22 cellular contexts compared by ENCODE assay signal in the genomic region with DNA sequence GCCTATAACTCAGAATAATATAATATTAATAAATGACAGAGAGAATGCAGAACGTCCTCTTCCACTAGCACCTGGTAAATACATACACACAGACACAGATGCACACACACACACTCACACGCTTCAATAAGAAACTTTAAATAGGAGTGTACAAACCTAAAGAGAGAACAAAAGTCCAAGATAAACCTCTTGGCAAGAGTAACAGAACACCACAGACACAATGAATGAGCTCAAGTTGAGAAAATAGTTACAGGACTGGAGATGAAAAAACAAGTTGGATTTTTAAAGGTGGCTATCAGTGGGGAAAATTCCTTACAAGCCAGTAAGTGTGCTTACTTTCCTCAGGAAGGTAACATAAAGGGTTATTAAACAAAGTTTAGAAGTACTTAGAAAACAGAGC.
"Had no signal": no experiment of that assay in that cellular context is flagged by ENCODE, and none has a peak within 500 bp of the region (broad histone marks: within the 10 kb centered on the region; RNA-seq: fewer than 3 reads in every experiment).

No MANE protein-coding gene starts in this region.

- H3K4me1 ChIP-seq: spleen had no signal

- H3K4me1 Mint-ChIP-seq: stimulated activated memory B cell treated with anti-CD40 and anti-IgM and Interleukin-4, amounts not matched to agents 10 μg/mL and 1 μg/mL and 100 μg/mL, for 72 hours had no signal

- H3K36me3 ChIP-seq: esophagus squamous epithelium, pancreas, right lobe of liver, stomach, thoracic aorta, transverse colon had no signal

- H3K4me3 ChIP-seq: esophagus squamous epithelium, lung, pancreas, right lobe of liver, spleen, stomach, thoracic aorta, transverse colon had no signal

- H3K27me3 ChIP-seq: esophagus squamous epithelium, pancreas, right lobe of liver, spleen, stomach, transverse colon had no signal

- DNase-seq: effector memory CD4-positive, alpha-beta T cell; esophagus squamous epithelium; foreskin melanocyte; head of caudate nucleus; hippocampal formation; mesenchymal stem cell; midbrain; occipital lobe; pancreas; right lobe of liver; spleen; stimulated activated CD4-positive, alpha-beta T cell treated with anti-CD3 and anti-CD28 coated beads, Interleukin-15, amount 100 ng/mL, for 24 hours; stimulated activated CD4-positive, alpha-beta T cell treated with anti-CD3 and anti-CD28 coated beads, Interleukin-1b, Interleukin-23, amount 100 ng/mL, for 48 hours; stimulated activated CD4-positive, alpha-beta T cell treated with anti-CD3 and anti-CD28 coated beads, Interleukin-4, amount 100 ng/mL, for 24 hours; stomach; substantia nigra; transverse colon had no signal

- H3K27ac Mint-ChIP-seq: natural killer cell treated with Interleukin-12 subunit alpha and Interleukin-12 subunit beta and Interleukin-15 and Interleukin-18, amount 100 ng/mL, for 72 hours; stimulated activated memory B cell treated with anti-CD40 and anti-IgM and Interleukin-4, amounts not matched to agents 10 μg/mL and 1 μg/mL and 100 μg/mL, for 72 hours had no signal

- H3K4me3 Mint-ChIP-seq: natural killer cell treated with Interleukin-12 subunit alpha and Interleukin-12 subunit beta and Interleukin-15 and Interleukin-18, amount 100 ng/mL, for 72 hours; stimulated activated memory B cell treated with anti-CD40 and anti-IgM and Interleukin-4, amounts not matched to agents 10 μg/mL and 1 μg/mL and 100 μg/mL, for 72 hours had no signal

- H3K27ac ChIP-seq: esophagus squamous epithelium, pancreas, right lobe of liver, spleen, thoracic aorta had no signal

- FAIRE-seq: pancreas had no signal

- H3K27me3 Mint-ChIP-seq: natural killer cell treated with Interleukin-12 subunit alpha and Interleukin-12 subunit beta and Interleukin-15 and Interleukin-18, amount 100 ng/mL, for 72 hours; progenitor cell of endocrine pancreas; stimulated activated memory B cell treated with anti-CD40 and anti-IgM and Interleukin-4, amounts not matched to agents 10 μg/mL and 1 μg/mL and 100 μg/mL, for 72 hours had no signal

- H3K9me3 ChIP-seq: pancreas, right lobe of liver had no signal
